ENCODE assay signal across 18 cellular contexts in the genomic region with DNA sequence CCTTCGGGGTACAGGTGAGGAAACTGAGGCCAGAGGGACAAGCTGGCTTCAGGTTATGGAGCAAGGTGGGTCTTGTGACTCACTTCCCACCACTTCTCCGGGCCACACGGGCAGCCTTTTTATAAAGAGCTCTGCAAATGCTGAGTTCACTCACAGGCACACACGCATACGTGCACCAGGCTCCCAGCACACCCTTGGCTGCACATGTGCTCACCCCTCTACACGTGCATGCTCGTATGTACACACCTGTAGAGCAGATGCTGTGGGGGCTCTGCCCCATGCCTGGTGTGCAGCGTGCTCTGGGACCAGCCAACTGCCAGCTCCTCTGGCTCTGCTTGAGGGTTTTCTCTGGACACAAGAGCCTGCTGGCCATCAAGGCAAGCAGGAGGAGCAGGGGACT. TPM values are rescaled to one million over a fixed set of nuclear protein-coding genes. Genes with fewer than 3 reads are reported as not detected.
A peak's percentile ranks its signal among the peaks of the same experiment; 100 is the strongest.
DNase-seq lines count a peak whose midpoint lies in the region; ATAC-seq, FAIRE-seq and TF ChIP-seq lines count a peak whose summit lies in the region.
"Had no signal": no experiment of that assay in that cellular context is flagged by ENCODE, and none has a peak within 500 bp of the region (broad histone marks: within the 10 kb centered on the region; RNA-seq: fewer than 3 reads in every experiment).

No MANE protein-coding gene starts in this region.

- peaks cover 10% of the 10 kb centered on the region for H3K4me1 Mint-ChIP-seq in MCF 10A (ENCODE audit: insufficient read depth, unreplicated experiment)
- H3K4me1 Mint-ChIP-seq: CD14-positive monocyte; CD8-positive, alpha-beta memory T cell had no signal

- H2AFZ ChIP-seq in H1 (ENCODE audit: low read length) = no peak overlapping the region
- H2AFZ ChIP-seq in neuronal stem cell (ENCODE audit: low read length) = no peak overlapping the region
- H2AFZ ChIP-seq: GM23248 had no signal

- H3K4me3 ChIP-seq in BLaER1 (no peak overlapping the region), H7 (ENCODE audit: insufficient read depth, low read depth, low read length) (no peak overlapping the region), H1 (ENCODE audit: extremely low read depth in 1 of 4, insufficient read depth in 2 of 4, low read depth in 3 of 4, low read length in 4 of 4) (no peak overlapping the region), neuronal stem cell (ENCODE audit: low read length in 2 of 2) (no peak overlapping the region), HAP-1 (no peak overlapping the region)
- H3K4me3 ChIP-seq: GM23248 had no signal

- H3K79me2 ChIP-seq in H1 (ENCODE audit: control insufficient read depth in 1 of 2, insufficient read depth in 2 of 2, low read length in 2 of 2) = no peaks in the 10 kb centered on the region

- peak overlapping the region; percentile 40 for H3K4me2 ChIP-seq in BLaER1
- no peak overlapping the region for H3K4me2 ChIP-seq in H1 (ENCODE audit: insufficient read depth in 1 of 2, low read depth in 2 of 2, low read length in 2 of 2)
- no peak overlapping the region for H3K4me2 ChIP-seq in neuronal stem cell (ENCODE audit: insufficient read depth, low read length, poor library complexity, severe bottlenecking)

- H4K91ac ChIP-seq in H1 (replicated peaks; ENCODE audit: insufficient read length, low read length) (no peak overlapping the region), neuronal stem cell (ENCODE audit: low read depth, low read length, poor library complexity) (peak overlapping the region; percentile 4)

- H3K27me3 Mint-ChIP-seq in MCF 10A (ENCODE audit: insufficient read depth, unreplicated experiment) = no peaks in the 10 kb centered on the region

- POLR2A ChIA-PET in H1 (lab: Charles Lee; ENCODE audit: partially characterized antibody) (interaction anchor here (1.1 to 3.3 kb wide), 3 partner anchors 22 to 49 kb away, joined by 3 to 8 read pairs (median 4); no protein-coding TSS in a partner anchor), MCF 10A (lab: Yijun Ruan, JAX) (no interaction called here)

- H2BK15ac ChIP-seq in H1 (ENCODE audit: low read length) (0 out of 2 replicates have a peak overlapping the region, but pooled peaks have one; percentile 72), neuronal stem cell (ENCODE audit: low read length) (no peak overlapping the region)

- no TSS peak for BruUV-seq in MCF 10A (replicated peaks; lab: Mats Ljungman, UMichigan)

- no peaks in the 10 kb centered on the region for H3K23me2 ChIP-seq in H1 (ENCODE audit: low read depth, low read length)

- peaks cover 12% of the 10 kb centered on the region for H3K4me1 ChIP-seq in BLaER1
- peaks cover 0 to 17% (median 5%) of the 10 kb centered on the region in 4 experiments; a peak in 6 of 7 replicates for H3K4me1 ChIP-seq in H1 (replicated peaks in 1 of 4; ENCODE audit: control insufficient read depth in 3 of 4, insufficient read depth in 4 of 4, low read length in 3 of 4)
- peaks cover 0 to 15% of the 10 kb centered on the region in 2 donors for H3K4me1 ChIP-seq in neuronal stem cell (ENCODE audit: control insufficient read depth in 2 of 2, insufficient read depth in 1 of 2, low read depth in 1 of 2, low read length in 2 of 2)
- no peaks in the 10 kb centered on the region for H3K4me1 ChIP-seq in HAP-1

- H4K20me1 ChIP-seq in BLaER1 (no peaks in the 10 kb centered on the region), H1 (replicated peaks in 1 of 2; ENCODE audit: control insufficient read depth in 1 of 2, insufficient read depth in 2 of 2, low read length in 2 of 2) (no peaks in the 10 kb centered on the region)

- CTCF ChIA-PET in H1 (lab: Charles Lee; ENCODE audit: partially characterized antibody) = interaction anchor here (0.7 to 5.7 kb wide), 5 partner anchors 11 to 368 kb away, joined by 3 to 42 read pairs (median 6); no protein-coding TSS in a partner anchor
- CTCF ChIA-PET in MCF 10A (lab: Yijun Ruan, JAX) = interaction anchor here (1.6 kb wide), 1 partner anchor 26 kb away, joined by 7 read pairs; no protein-coding TSS in a partner anchor

- no peak overlapping the region for H3K4ac ChIP-seq in H1 (replicated peaks; ENCODE audit: insufficient read length, low read depth, low read length)
- no peak overlapping the region for H3K4ac ChIP-seq in neuronal stem cell (ENCODE audit: low read length)

- H4K5ac ChIP-seq in H1 (ENCODE audit: insufficient read length, low read depth, low read length) = no peak overlapping the region

- no peak overlapping the region for H2BK120ac ChIP-seq in H1 (replicated peaks; ENCODE audit: low read depth, low read length)
- no peak overlapping the region for H2BK120ac ChIP-seq in neuronal stem cell (ENCODE audit: low read depth, low read length)

- DNase-seq in H7 = peak; percentile 20
- no peak for DNase-seq in H1 (ENCODE audit: low read depth in 1 of 2, low spot score in 2 of 2)
- no peak for DNase-seq in neuronal stem cell (ENCODE audit: low spot score)
- DNase-seq in MCF 10A (ENCODE audit: unreplicated experiment) = no peak
- no peak for DNase-seq in HAP-1 (ENCODE audit: low spot score in 2 of 2)
- no peak for DNase-seq in SK-N-DZ (ENCODE audit: low spot score)
- DNase-seq: CD4-positive, alpha-beta T cell; CD8-positive, alpha-beta memory T cell; DMS53; DMS79 treated with DMSO at 0.1 percent for 48 hours; GF-D8; GM23248; HCEC 1CT had no signal

- 0 out of 2 replicates have a peak overlapping the region, but pooled peaks have one; percentile 82 for H2AK5ac ChIP-seq in H1 (ENCODE audit: low read depth, low read length)
- H2AK5ac ChIP-seq in neuronal stem cell (ENCODE audit: low read depth, low read length) = peak overlapping the region; percentile 48

- in situ Hi-C loops in HAP-1 (cut with MboI; ENCODE audit: low sequenced_read_pairs) = no loop called here

- H3K27me3 ChIP-seq in BLaER1 (no peaks in the 10 kb centered on the region), H7 (ENCODE audit: control insufficient read depth, insufficient read depth, low read length) (no peaks in the 10 kb centered on the region), H1 (replicated peaks in 1 of 4; ENCODE audit: control insufficient read depth in 3 of 4, extremely low read depth in 1 of 4, insufficient read depth in 3 of 4, low read length in 3 of 4) (no peaks in the 10 kb centered on the region), neuronal stem cell (ENCODE audit: control insufficient read depth in 3 of 3, insufficient read depth in 3 of 3, low read depth in 1 of 3, low read length in 3 of 3) (peaks cover 0 to 2% (median 2%) of the 10 kb centered on the region in 3 experiments), HAP-1 (ENCODE audit: low read depth) (no peaks in the 10 kb centered on the region)

- no peak for ATAC-seq in GM18867 (IDR thresholded peaks at IDR 0.05; ENCODE audit: unreplicated experiment)

- H3K79me1 ChIP-seq in H1 (ENCODE audit: low read depth, low read length) = no peaks in the 10 kb centered on the region
- no peaks in the 10 kb centered on the region for H3K79me1 ChIP-seq in neuronal stem cell (ENCODE audit: low read depth, low read length)

- intact Hi-C loops in MCF 10A (cut with micrococcal nuclease) = no loop called here

- H4K8ac ChIP-seq in H1 (ENCODE audit: extremely low read depth, insufficient read depth, low read length) (no peak overlapping the region), neuronal stem cell (ENCODE audit: low read depth, low read length) (no peak overlapping the region)

- WGBS in H1 (ENCODE audit: extremely low coverage in 1 of 2, insufficient coverage in 1 of 2, insufficient read length in 1 of 2, insufficient replicate concordance in 2 of 2, low coverage in 1 of 2, low lambda C conversion rate in 2 of 2, missing lambda C conversion rate in 1 of 2), 2 experiments = 88% methylated on average over 8 of the region's 8 CpGs; no CpG with 5 or more reads in 1 of the 2 experiments
- no CpG with 5 or more reads among the region's 8 CpGs for WGBS in neuronal stem cell (ENCODE audit: extremely low coverage in 2 of 2, insufficient read length in 2 of 2, insufficient replicate concordance in 1 of 2), 2 donors

- no peak overlapping the region for H3K56ac ChIP-seq in H1 (replicated peaks; ENCODE audit: insufficient read length, low read depth, low read length)

- no peak overlapping the region for H3K4me3 Mint-ChIP-seq in MCF 10A (ENCODE audit: unreplicated experiment)
- H3K4me3 Mint-ChIP-seq: CD14-positive monocyte; CD4-positive, alpha-beta T cell; CD8-positive, alpha-beta memory T cell had no signal

- H3K9me3 ChIP-seq in BLaER1 (no peaks in the 10 kb centered on the region), H1 (ENCODE audit: insufficient read depth in 2 of 2, low read depth in 1 of 2, low read length in 1 of 2) (no peaks in the 10 kb centered on the region), neuronal stem cell (replicated peaks in 1 of 2; ENCODE audit: control insufficient read depth in 2 of 2, insufficient read depth in 1 of 2, low read depth in 1 of 2, low read length in 2 of 2) (no peaks in the 10 kb centered on the region), HAP-1 (no peaks in the 10 kb centered on the region)

- FAIRE-seq in H1 (lab: Jason Lieb, UNC) = no peak
- FAIRE-seq: GM12891, GM18507 had no signal

- no peak overlapping the region for H3K27ac Mint-ChIP-seq in MCF 10A (ENCODE audit: low read depth, unreplicated experiment)
- H3K27ac Mint-ChIP-seq: CD14-positive monocyte; CD4-positive, alpha-beta T cell had no signal

- TF ChIP-seq CTCF in H1 (IDR thresholded peaks at IDR 0.05; ENCODE audit: control extremely low read depth in 1 of 3, insufficient read depth in 1 of 3, low read depth in 1 of 3, low read length in 3 of 3) (no peak), MCF 10A (IDR thresholded peaks at IDR 0.05; ENCODE audit: unreplicated experiment) (no peak)

- H3K36me3 ChIP-seq in BLaER1 (no peaks in the 10 kb centered on the region), H7 (replicated peaks; ENCODE audit: control insufficient read depth, insufficient read depth, low read length) (no peaks in the 10 kb centered on the region), H1 (ENCODE audit: control insufficient read depth in 2 of 4, insufficient read depth in 4 of 4, low read length in 3 of 4) (no peaks in the 10 kb centered on the region), neuronal stem cell (replicated peaks in 1 of 2; ENCODE audit: control insufficient read depth in 2 of 2, insufficient read depth in 2 of 2, low read length in 2 of 2) (no peaks in the 10 kb centered on the region), HAP-1 (replicated peaks) (no peaks in the 10 kb centered on the region)

- H2BK12ac ChIP-seq in H1 (ENCODE audit: low read depth, low read length) (no peak overlapping the region), neuronal stem cell (ENCODE audit: low read length) (no peak overlapping the region)

- H2BK5ac ChIP-seq in H1 (ENCODE audit: low read depth, low read length) (0 out of 2 replicates have a peak overlapping the region, but pooled peaks have one; percentile 24), neuronal stem cell (ENCODE audit: low read length) (no peak overlapping the region)

- peaks cover 6% of the 10 kb centered on the region for H3K36me3 Mint-ChIP-seq in MCF 10A (ENCODE audit: insufficient read depth, unreplicated experiment)
- H3K36me3 Mint-ChIP-seq: CD14-positive monocyte; CD8-positive, alpha-beta memory T cell had no signal

- TF ChIP-seq EP300 in H1 (IDR thresholded peaks at IDR 0.05; ENCODE audit: borderline replicate concordance in 1 of 2, low read depth in 2 of 2, low read length in 2 of 2) = no peak

- H3K14ac ChIP-seq in H1 (ENCODE audit: insufficient read length) = no peak overlapping the region
- H3K14ac ChIP-seq in neuronal stem cell (ENCODE audit: low read length) = no peak overlapping the region

- H3K18ac ChIP-seq in H1 (ENCODE audit: extremely low read depth, low read length) (no peak overlapping the region), neuronal stem cell (ENCODE audit: low read length) (peak overlapping the region; percentile 77)

- no peaks in the 10 kb centered on the region for H3K9me3 Mint-ChIP-seq in MCF 10A (ENCODE audit: unreplicated experiment)
- H3K9me3 Mint-ChIP-seq: CD4-positive, alpha-beta T cell; CD8-positive, alpha-beta memory T cell had no signal

- H3K27ac ChIP-seq in BLaER1 (no peak overlapping the region), H1 (ENCODE audit: low read depth, low read length) (no peak overlapping the region), neuronal stem cell (replicated peaks; ENCODE audit: low read length) (no peak overlapping the region)
- H3K27ac ChIP-seq: GM23248 had no signal

- peak overlapping the region; percentile 6; the same call in 1 of the 2 replicates for H2BK20ac ChIP-seq in H1 (ENCODE audit: low read length)

- no peak for TF ChIP-seq POLR2A in H1 (IDR thresholded peaks at IDR 0.05; ENCODE audit: control extremely low read depth in 1 of 2, low read depth in 2 of 2, low read length in 2 of 2)

- no peak for TF ChIP-seq RAD21 in H1 (IDR thresholded peaks at IDR 0.05 in 1 of 2, conservative IDR thresholded peaks at IDR 0.05 in 1 of 2; ENCODE audit: low read depth in 2 of 2, low read length in 2 of 2)

- H3K9ac ChIP-seq in BLaER1 (no peak overlapping the region), H1 (replicated peaks in 1 of 4; ENCODE audit: extremely low read depth in 1 of 4, low read depth in 3 of 4, low read length in 3 of 4) (no peak overlapping the region), neuronal stem cell (ENCODE audit: low read depth, low read length, poor library complexity) (no peak overlapping the region)
- H3K9ac ChIP-seq: GM23248 had no signal

- H3K23ac ChIP-seq in H1 (ENCODE audit: insufficient read length) (no peak overlapping the region), neuronal stem cell (ENCODE audit: low read depth, low read length, poor library complexity) (no peak overlapping the region)

RNA-seq across cellular contexts. Expression of gene VSTM2L, which starts 29.1 kb away (rescaled TPM):
- 2.7 and 5.8 TPM in 2 replicates for total RNA-seq in H7 (2014; rRNA removed; shearing (Covaris generic))
- 1.3 and 1.6 TPM in 2 replicates for total RNA-seq in H1 (2021; fragmentation: NEBNext Ultra II Directional; extraction: Animal tissue kit (Norgen Biotek cat#: 25700))
- polyA plus RNA-seq in H1 (2011; rRNA removed) = 2.6 and 3.2 TPM in 2 replicates
- 1.8 TPM for polyA plus RNA-seq in H1 (2011; cell fraction: cytosol; rRNA removed)
- polyA plus RNA-seq in H1 (2011; cell fraction: nucleus; rRNA removed) = 1.5 TPM
- 0.87 to 2.5 TPM (median 1.9 TPM) in 4 replicates for polyA plus RNA-seq in H1 (2012, experiment 1 of 2)
- polyA plus RNA-seq in H1 (2012, experiment 2 of 2) = 1.5 TPM
- polyA plus RNA-seq in H1 (2013, experiment 1 of 2) = 1.6 TPM
- 1.7 TPM for polyA plus RNA-seq in H1 (2013, experiment 2 of 2)
- polyA minus RNA-seq in H1 (2011; rRNA and poly(A)+ RNA removed) = 0.27 and 0.32 TPM in 2 replicates
- polyA minus RNA-seq in H1 (2011; cell fraction: cytosol; rRNA and poly(A)+ RNA removed) = not detected
- 0.60 TPM for polyA minus RNA-seq in H1 (2011; cell fraction: nucleus; rRNA and poly(A)+ RNA removed)
- polyA plus RNA-seq in neuronal stem cell (2013, experiment 1 of 2) = 9.1 TPM
- polyA plus RNA-seq in neuronal stem cell (2013, experiment 2 of 2) = 8.0 TPM
- 15.6 and 16.4 TPM in 2 replicates for total RNA-seq in MCF 10A (2022)
- polyA plus RNA-seq in SK-N-DZ (2014; cell fraction: cytosol; rRNA removed) = 11.6 and 15.9 TPM in 2 replicates
- polyA plus RNA-seq in SK-N-DZ (2014; cell fraction: nucleus; rRNA removed) = 6.4 and 8.6 TPM in 2 replicates
- total RNA-seq: CD4-positive, alpha-beta T cell; CD8-positive, alpha-beta memory T cell had no signal
- polyA plus RNA-seq: CD14-positive monocyte; CD8-positive, alpha-beta memory T cell had no signal
